Comparison of ENCODE assay signal across 10 cellular contexts in genomic region chr1:151061012-151061401, GRCh38. TPM values are rescaled to one million over a fixed set of nuclear protein-coding genes. Genes with fewer than 3 reads are reported as not detected.
A peak's percentile ranks its signal among the peaks of the same experiment; 100 is the strongest.
DNase-seq lines count a peak whose midpoint lies in the region; ATAC-seq and TF ChIP-seq lines count a peak whose summit lies in the region.
"Had no signal": no experiment of that assay in that cellular context is flagged by ENCODE, and none has a peak within 500 bp of the region (broad histone marks: within the 10 kb centered on the region; RNA-seq: fewer than 3 reads in every experiment).

No MANE protein-coding gene starts in this region.

- H3K27me3 Mint-ChIP-seq in CD4-positive, alpha-beta T cell: no peaks in the 10 kb centered on the region
- H3K27me3 Mint-ChIP-seq in activated CD8-positive, alpha-beta T cell treated with anti-CD3 and anti-CD28 coated beads, Interleukin-2, amount 10 ng/mL, durations not matched to agents 7 days and 5 days (ENCODE audit: low read depth): no peaks in the 10 kb centered on the region
- H3K27me3 Mint-ChIP-seq in mesothelial cell of epicardium (ENCODE audit: low read depth): no peaks in the 10 kb centered on the region

- no peak for TF ChIP-seq CTCF in CD4-positive, alpha-beta T cell (IDR thresholded peaks at IDR 0.05)
- TF ChIP-seq CTCF in mesothelial cell of epicardium (IDR thresholded peaks at IDR 0.05; ENCODE audit: unreplicated experiment): no peak

- H3K9me3 Mint-ChIP-seq in CD4-positive, alpha-beta T cell: no peaks in the 10 kb centered on the region
- no peaks in the 10 kb centered on the region for H3K9me3 Mint-ChIP-seq in activated CD8-positive, alpha-beta T cell treated with anti-CD3 and anti-CD28 coated beads, Interleukin-2, amount 10 ng/mL, durations not matched to agents 7 days and 5 days (ENCODE audit: insufficient read depth)
- no peaks in the 10 kb centered on the region for H3K9me3 Mint-ChIP-seq in mesothelial cell of epicardium

- H3K27ac ChIP-seq in CD4-positive, alpha-beta T cell (ENCODE audit: low read depth, low read length): no peak overlapping the region
- H3K27ac ChIP-seq in HUES48 (ENCODE audit: low read depth, low read length): peak overlapping the region; percentile 92
- H3K27ac ChIP-seq: KMS-11 had no signal

- H3K4me1 ChIP-seq in HUES48 (ENCODE audit: control insufficient read depth, insufficient read depth, low read length): peaks cover 31% of the 10 kb centered on the region

- POLR2A ChIA-PET in CD4-positive, alpha-beta T cell (lab: Charles Lee): interaction anchor here (4.3 to 7.7 kb wide), 3 partner anchors 10 to 96 kb away, joined by 34 to 144 read pairs (median 78); partner anchors contain the start of genes C1orf56, GABPB2 and TNFAIP8L2
- POLR2A ChIA-PET in activated CD8-positive, alpha-beta T cell treated with anti-CD3 and anti-CD28 coated beads, Interleukin-2, amount 10 ng/mL, durations not matched to agents 7 days and 5 days (lab: Charles Lee): interaction anchor here (5.8 kb wide), 1 partner anchor 10 kb away, joined by 51 read pairs; the partner anchor contains the start of gene GABPB2

- H3K27me3 ChIP-seq in CD4-positive, alpha-beta T cell (ENCODE audit: control insufficient read depth, insufficient read depth, low read length): no peaks in the 10 kb centered on the region
- H3K27me3 ChIP-seq in HUES48 (ENCODE audit: control insufficient read depth, insufficient read depth, low read length): no peaks in the 10 kb centered on the region

- no peaks in the 10 kb centered on the region for H3K9me3 ChIP-seq in CD4-positive, alpha-beta T cell (ENCODE audit: control insufficient read depth, low read length)
- no peaks in the 10 kb centered on the region for H3K9me3 ChIP-seq in HUES48 (ENCODE audit: control insufficient read depth, insufficient read depth, low read length)

- H3K4me3 Mint-ChIP-seq in CD4-positive, alpha-beta T cell: peak overlapping the region; percentile 97
- peak overlapping the region; percentile 94 for H3K4me3 Mint-ChIP-seq in activated CD8-positive, alpha-beta T cell treated with anti-CD3 and anti-CD28 coated beads, Interleukin-2, amount 10 ng/mL, durations not matched to agents 7 days and 5 days
- H3K4me3 Mint-ChIP-seq in mesothelial cell of epicardium: peak overlapping the region; percentile 96

- DNase-seq in CD4-positive, alpha-beta T cell: no peak
- no peak for DNase-seq in activated CD8-positive, alpha-beta T cell treated with anti-CD3 and anti-CD28 coated beads, Interleukin-2, amount 10 ng/mL, durations not matched to agents 7 days and 5 days
- DNase-seq in mesothelial cell of epicardium (ENCODE audit: low spot score in 2 of 2, unreplicated experiment in 2 of 2) (no peak), occipital lobe (lab: John Stamatoyannopoulos, UW) (no peak), GM03348 (ENCODE audit: low spot score) (no peak)

- CTCF ChIA-PET in CD4-positive, alpha-beta T cell (lab: Charles Lee): interaction anchor here (0.6 to 5.8 kb wide), 6 partner anchors 10 to 42 kb away, joined by 4 to 69 read pairs (median 32); partner anchors contain the start of genes C1orf56 and GABPB2
- CTCF ChIA-PET in activated CD8-positive, alpha-beta T cell treated with anti-CD3 and anti-CD28 coated beads, Interleukin-2, amount 10 ng/mL, durations not matched to agents 7 days and 5 days (lab: Charles Lee): interaction anchor here (1.0 to 6.7 kb wide), 9 partner anchors 9 to 96 kb away, joined by 3 to 77 read pairs (median 9); partner anchors contain the start of genes C1orf56, GABPB2 and TNFAIP8L2

- H3K4me1 Mint-ChIP-seq in CD4-positive, alpha-beta T cell (ENCODE audit: low read depth): peaks cover 39% of the 10 kb centered on the region
- H3K4me1 Mint-ChIP-seq in activated CD8-positive, alpha-beta T cell treated with anti-CD3 and anti-CD28 coated beads, Interleukin-2, amount 10 ng/mL, durations not matched to agents 7 days and 5 days (ENCODE audit: low read depth): peaks cover 45% of the 10 kb centered on the region
- H3K4me1 Mint-ChIP-seq in mesothelial cell of epicardium: peaks cover 55% of the 10 kb centered on the region

- H3K36me3 Mint-ChIP-seq in CD4-positive, alpha-beta T cell (ENCODE audit: low read depth): peaks cover 36% of the 10 kb centered on the region
- peaks cover 44% of the 10 kb centered on the region for H3K36me3 Mint-ChIP-seq in activated CD8-positive, alpha-beta T cell treated with anti-CD3 and anti-CD28 coated beads, Interleukin-2, amount 10 ng/mL, durations not matched to agents 7 days and 5 days (ENCODE audit: low read depth)
- peaks cover 3% of the 10 kb centered on the region for H3K36me3 Mint-ChIP-seq in mesothelial cell of epicardium

- intact Hi-C loops in CD4-positive, alpha-beta T cell (cut with DNase I, micrococcal nuclease): no loop called here

- ATAC-seq in CD4-positive, alpha-beta T cell (ENCODE audit: poor library complexity): no peak
- no peak for ATAC-seq in activated CD8-positive, alpha-beta T cell treated with anti-CD3 and anti-CD28 coated beads, Interleukin-2, amount 10 ng/mL, durations not matched to agents 7 days and 5 days
- ATAC-seq in GM21423 (IDR thresholded peaks at IDR 0.05; ENCODE audit: unreplicated experiment): no peak
- ATAC-seq in HG02840 (IDR thresholded peaks at IDR 0.05; ENCODE audit: low FRiP score, unreplicated experiment): no peak

- H3K27ac Mint-ChIP-seq in CD4-positive, alpha-beta T cell: peak overlapping the region; percentile 90
- peak overlapping the region; percentile 96 for H3K27ac Mint-ChIP-seq in activated CD8-positive, alpha-beta T cell treated with anti-CD3 and anti-CD28 coated beads, Interleukin-2, amount 10 ng/mL, durations not matched to agents 7 days and 5 days
- H3K27ac Mint-ChIP-seq in mesothelial cell of epicardium: peak overlapping the region; percentile 98

- peak overlapping the region; percentile 93 for H3K4me3 ChIP-seq in HUES48 (ENCODE audit: low read depth, low read length)
- H3K4me3 ChIP-seq: lung had no signal

- H3K36me3 ChIP-seq in HUES48 (ENCODE audit: control insufficient read depth, insufficient read depth, low read length): peaks cover 17% of the 10 kb centered on the region

- peak overlapping the region; percentile 84 for H3K9ac ChIP-seq in HUES48 (ENCODE audit: low read depth, low read length)
- H3K9ac ChIP-seq: KMS-11 had no signal

RNA-seq across cellular contexts. Expression of gene MLLT11, which starts 0.8 kb away (rescaled TPM):
- 1 to 10 TPM; 2.8 to 2.9 TPM for total RNA-seq in CD4-positive, alpha-beta T cell
- total RNA-seq in activated CD8-positive, alpha-beta T cell treated with anti-CD3 and anti-CD28 coated beads, Interleukin-2, amount 10 ng/mL, durations not matched to agents 7 days and 5 days: 1 to 10 TPM; 5.7 to 6.0 TPM
- total RNA-seq in mesothelial cell of epicardium: 16.3 to 18.9 TPM (median 16.9 TPM) in 3 replicates
- total RNA-seq in occipital lobe: 77.2 TPM

RNA-seq across cellular contexts. Expression of gene CDC42SE1, which starts 1.6 kb away (rescaled TPM):
- 100 to 1,000 TPM; 401 to 404 TPM for total RNA-seq in CD4-positive, alpha-beta T cell
- total RNA-seq in activated CD8-positive, alpha-beta T cell treated with anti-CD3 and anti-CD28 coated beads, Interleukin-2, amount 10 ng/mL, durations not matched to agents 7 days and 5 days: 100 to 1,000 TPM; 238 to 245 TPM
- 93.4 to 97.8 TPM (median 97.0 TPM) in 3 replicates for total RNA-seq in mesothelial cell of epicardium
- total RNA-seq in occipital lobe: 33.4 TPM

RNA-seq across cellular contexts. Expression of gene GABPB2, which starts 9.6 kb away (rescaled TPM):
- 10 to 100 TPM; 23.7 to 25.5 TPM for total RNA-seq in CD4-positive, alpha-beta T cell
- 10 to 100 TPM; 32.7 to 34.4 TPM for total RNA-seq in activated CD8-positive, alpha-beta T cell treated with anti-CD3 and anti-CD28 coated beads, Interleukin-2, amount 10 ng/mL, durations not matched to agents 7 days and 5 days
- total RNA-seq in mesothelial cell of epicardium: 10.5 to 11.9 TPM (median 11.6 TPM) in 3 replicates
- 12.6 TPM for total RNA-seq in occipital lobe

RNA-seq across cellular contexts. Expression of gene C1orf56, which starts 13.5 kb away (rescaled TPM):
- 1 to 10 TPM in 1 of 2 experiments, under 1 TPM in 1; 0.58 to 1.2 TPM for total RNA-seq in CD4-positive, alpha-beta T cell
- total RNA-seq in activated CD8-positive, alpha-beta T cell treated with anti-CD3 and anti-CD28 coated beads, Interleukin-2, amount 10 ng/mL, durations not matched to agents 7 days and 5 days: 1 to 10 TPM; 1.3 TPM
- total RNA-seq in mesothelial cell of epicardium (4.2 to 4.6 TPM (median 4.2 TPM) in 3 replicates), occipital lobe (3.4 TPM)

RNA-seq across cellular contexts. Expression of gene BNIPL, which starts 24.6 kb away (rescaled TPM):
- total RNA-seq in CD4-positive, alpha-beta T cell: under 1 TPM; 0.30 to 0.42 TPM
- total RNA-seq in activated CD8-positive, alpha-beta T cell treated with anti-CD3 and anti-CD28 coated beads, Interleukin-2, amount 10 ng/mL, durations not matched to agents 7 days and 5 days: 1 to 10 TPM; 1.1 to 1.8 TPM
- 4.2 to 5.7 TPM (median 4.6 TPM) in 3 replicates for total RNA-seq in mesothelial cell of epicardium
- total RNA-seq in occipital lobe: 0.16 TPM
